In the genomic region with DNA sequence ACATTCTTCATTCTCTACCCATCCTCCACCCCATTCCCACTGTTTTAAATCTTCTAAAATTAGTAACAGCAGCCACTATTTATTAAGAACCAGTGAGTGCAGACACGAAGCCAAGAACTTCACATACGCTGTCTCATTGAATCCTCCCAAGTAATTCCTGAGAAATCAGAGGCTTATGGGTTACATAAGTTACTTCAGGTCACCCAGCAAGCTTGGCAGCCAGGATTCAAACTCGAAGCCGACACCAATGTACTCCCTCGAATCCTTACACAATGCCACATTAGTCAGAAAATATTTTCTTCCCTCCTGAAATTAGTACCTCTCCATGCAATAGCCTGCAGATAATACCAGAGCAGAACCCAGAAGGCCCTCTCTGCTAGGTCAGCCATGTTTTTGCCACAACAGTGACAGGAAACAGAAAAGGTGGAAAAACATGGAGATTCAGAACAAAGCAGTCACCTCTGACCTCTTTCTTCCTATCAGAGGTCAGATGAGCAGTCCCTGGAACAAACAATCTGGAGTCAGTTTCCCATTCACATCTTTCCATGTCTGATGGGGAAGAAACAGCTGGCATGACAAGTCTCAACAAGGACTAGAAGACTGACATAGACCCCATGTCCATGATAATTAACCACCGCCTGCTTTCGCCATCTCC, we compare ENCODE assay signal across 14 cellular contexts. TPM values are rescaled to one million over a fixed set of nuclear protein-coding genes. Genes with fewer than 3 reads are reported as not detected.
DNase-seq lines count a peak whose midpoint lies in the region; ATAC-seq and TF ChIP-seq lines count a peak whose summit lies in the region.
"Had no signal": no experiment of that assay in that cellular context is flagged by ENCODE, and none has a peak within 500 bp of the region (broad histone marks: within the 10 kb centered on the region; RNA-seq: fewer than 3 reads in every experiment).

No MANE protein-coding gene starts in this region.

- H3K36me3 ChIP-seq in lung (ENCODE audit: control insufficient read depth in 2 of 2, insufficient read depth in 2 of 2, low read length in 2 of 2) (peaks cover 0 to 8% of the 10 kb centered on the region in 2 donors), spleen (no peaks in the 10 kb centered on the region)

- H3K9me3 Mint-ChIP-seq in endothelial cell (ENCODE audit: unreplicated experiment): no peaks in the 10 kb centered on the region
- H3K9me3 Mint-ChIP-seq in activated naive CD4-positive, alpha-beta T cell treated with anti-CD3 and anti-CD28 coated beads, Interleukin-2, amount 50 U/mL, for 72 hours: no peaks in the 10 kb centered on the region
- no peaks in the 10 kb centered on the region for H3K9me3 Mint-ChIP-seq in glutamatergic neuron (ENCODE audit: unreplicated experiment)
- H3K9me3 Mint-ChIP-seq: CD8-positive, alpha-beta memory T cell had no signal

- H3K4me3 Mint-ChIP-seq in endothelial cell (ENCODE audit: unreplicated experiment) (no peak overlapping the region), glutamatergic neuron (ENCODE audit: unreplicated experiment) (no peak overlapping the region)
- H3K4me3 Mint-ChIP-seq: activated naive CD8-positive, alpha-beta T cell; CD8-positive, alpha-beta memory T cell had no signal

- peaks cover 20% of the 10 kb centered on the region for H3K4me1 Mint-ChIP-seq in endothelial cell (ENCODE audit: unreplicated experiment)
- H3K4me1 Mint-ChIP-seq in glutamatergic neuron (ENCODE audit: low read depth, unreplicated experiment): no peaks in the 10 kb centered on the region
- H3K4me1 Mint-ChIP-seq: CD8-positive, alpha-beta memory T cell had no signal

- no peaks in the 10 kb centered on the region for H3K27me3 ChIP-seq in lung (ENCODE audit: control insufficient read depth, insufficient read depth)
- H3K27me3 ChIP-seq in spleen (replicated peaks in 1 of 7): no peaks in the 10 kb centered on the region

- peak; percentile 34 for DNase-seq in ELR (ENCODE audit: low read depth)
- DNase-seq in endothelial cell (ENCODE audit: low spot score): no peak
- no peak for DNase-seq in lung (ENCODE audit: low spot score)
- DNase-seq in spleen: no peak
- no peak for DNase-seq in activated CD8-positive, alpha-beta memory T cell treated with anti-CD3 and anti-CD28 coated beads, Interleukin-2, amount 50 U/mL, for 4 hours
- no peak for DNase-seq in activated naive CD4-positive, alpha-beta T cell treated with anti-CD3 and anti-CD28 coated beads, Interleukin-2, amount 50 U/mL, for 72 hours (ENCODE audit: low spot score in 2 of 2)
- DNase-seq in glutamatergic neuron: no peak
- DNase-seq: activated CD4-positive, alpha-beta T cell treated with anti-CD3 and anti-CD28 coated beads, Interleukin-2, amount 50 U/mL, for 1 hour; CD8-positive, alpha-beta memory T cell; NCI-H524; SHP77 treated with DMSO at 0.1 percent for 48 hours had no signal

- H3K27ac ChIP-seq in lung (ENCODE audit: low read depth in 1 of 2, low read length in 1 of 2) (peak overlapping the region; percentile 64 to 80), spleen (peak overlapping the region in 5 of 8 donors; percentile 15 to 47 (median 23))

- ATAC-seq in lung (ENCODE audit: insufficient read depth, low FRiP score) (no peak), GM19328 (IDR thresholded peaks at IDR 0.05; ENCODE audit: unreplicated experiment) (no peak)
- ATAC-seq in activated naive CD4-positive, alpha-beta T cell treated with anti-CD3 and anti-CD28 coated beads, Interleukin-2, amount 50 U/mL, for 72 hours: no peak

- no peak for TF ChIP-seq CTCF in endothelial cell (IDR thresholded peaks at IDR 0.05; ENCODE audit: unreplicated experiment)
- no peak for TF ChIP-seq CTCF in lung (IDR thresholded peaks at IDR 0.05; ENCODE audit: control extremely low read depth, extremely low read depth)
- no peak for TF ChIP-seq CTCF in spleen (IDR thresholded peaks at IDR 0.05 in 8 of 11, conservative IDR thresholded peaks at IDR 0.05 in 3 of 11)
- TF ChIP-seq CTCF in glutamatergic neuron (IDR thresholded peaks at IDR 0.05; ENCODE audit: partially characterized antibody, unreplicated experiment): no peak

- H3K27me3 Mint-ChIP-seq in endothelial cell (ENCODE audit: unreplicated experiment) (no peaks in the 10 kb centered on the region), glutamatergic neuron (ENCODE audit: unreplicated experiment) (no peaks in the 10 kb centered on the region)

- intact Hi-C loops in spleen (cut with DNase I; ENCODE audit: low total_unique reads): no loop called here

- TF ChIP-seq POLR2A in spleen (IDR thresholded peaks at IDR 0.05): no peak

- no peaks in the 10 kb centered on the region for H3K9me3 ChIP-seq in lung (ENCODE audit: control insufficient read depth in 2 of 2, insufficient read depth in 1 of 2, low read length in 1 of 2)
- H3K9me3 ChIP-seq in spleen: no peaks in the 10 kb centered on the region

- H3K4me1 ChIP-seq in lung (ENCODE audit: control insufficient read depth in 2 of 2, insufficient read depth in 2 of 2, low read length in 2 of 2) (peaks cover 9 to 36% of the 10 kb centered on the region in 2 donors), spleen (peaks cover 0 to 13% (median 0%) of the 10 kb centered on the region in 6 donors)

- peak overlapping the region; percentile 22 for H3K27ac Mint-ChIP-seq in endothelial cell (ENCODE audit: unreplicated experiment)
- H3K27ac Mint-ChIP-seq in activated naive CD4-positive, alpha-beta T cell treated with anti-CD3 and anti-CD28 coated beads, Interleukin-2, amount 50 U/mL, for 72 hours: no peak overlapping the region
- H3K27ac Mint-ChIP-seq in glutamatergic neuron (ENCODE audit: unreplicated experiment): no peak overlapping the region
- H3K27ac Mint-ChIP-seq: activated naive CD8-positive, alpha-beta T cell; progenitor cell of endocrine pancreas had no signal

- peaks cover 18% of the 10 kb centered on the region for H3K36me3 Mint-ChIP-seq in endothelial cell (ENCODE audit: low read depth, unreplicated experiment)
- no peaks in the 10 kb centered on the region for H3K36me3 Mint-ChIP-seq in activated naive CD4-positive, alpha-beta T cell treated with anti-CD3 and anti-CD28 coated beads, Interleukin-2, amount 50 U/mL, for 72 hours
- no peaks in the 10 kb centered on the region for H3K36me3 Mint-ChIP-seq in glutamatergic neuron (ENCODE audit: unreplicated experiment)
- H3K36me3 Mint-ChIP-seq: activated naive CD8-positive, alpha-beta T cell had no signal

- WGBS in lung, 2 donors: 69 to 85% methylated on average over 7 of the region's 7 CpGs
- 78 to 94% (median 83%) methylated on average over 7 of the region's 7 CpGs for WGBS in spleen, 5 donors

- H3K4me3 ChIP-seq in lung: no peak overlapping the region
- no peak overlapping the region for H3K4me3 ChIP-seq in spleen

RNA-seq across cellular contexts. Expression of a gene that starts 16.4 kb away (rescaled TPM):
- total RNA-seq in endothelial cell (ENCODE audit: unreplicated experiment) (80.8 TPM), lung (100 to 1,000 TPM in 1 of 2 donors, 1 to 10 TPM in 1; 9.7 to 116 TPM), spleen (10 to 100 TPM in 1 of 7 donors, 1 to 10 TPM in 6; 2.0 to 10.8 (median 5.2) TPM), glutamatergic neuron (ENCODE audit: unreplicated experiment) (2.6 TPM)
- polyA plus RNA-seq in lung (1 to 10 TPM; 3.4 to 6.0 TPM), spleen (1 to 10 TPM in 1 of 3 donors, under 1 TPM in 2; 0.33 to 1.4 (median 0.93) TPM)
- total RNA-seq in activated naive CD4-positive, alpha-beta T cell treated with anti-CD3 and anti-CD28 coated beads, Interleukin-2, amount 50 U/mL, for 72 hours: not detected
- total RNA-seq: CD8-positive, alpha-beta memory T cell had no signal
